15 cellular contexts compared by ENCODE assay signal in genomic region chr5:149488645-149489306, GRCh38.
DNase-seq lines count a peak whose midpoint lies in the region; ATAC-seq lines count a peak whose summit lies in the region.
"Had no signal": no experiment of that assay in that cellular context is flagged by ENCODE, and none has a peak within 500 bp of the region (broad histone marks: within the 10 kb centered on the region; RNA-seq: fewer than 3 reads in every experiment).

No MANE protein-coding gene starts in this region.

- H3K27me3 ChIP-seq in esophagus (ENCODE audit: control insufficient read depth in 1 of 2, insufficient read depth in 2 of 2, low read length in 2 of 2) = no peaks in the 10 kb centered on the region
- no peaks in the 10 kb centered on the region for H3K27me3 ChIP-seq in rectal smooth muscle tissue (ENCODE audit: control insufficient read depth, insufficient read depth, low read length)

- DNase-seq in Daoy (ENCODE audit: low read depth) (peak; percentile 71), NCI-H226 (peak; percentile 64), NCI-H1417 treated with DMSO at 0.1 percent for 48 hours (lab: John Stamatoyannopoulos, UW) (no peak)
- DNase-seq in stimulated activated CD4-positive, alpha-beta T cell treated with anti-CD3 and anti-CD28 coated beads, Interleukin-4, amount 100 ng/mL, for 4 hours = no peak
- DNase-seq: activated CD4-positive, alpha-beta T cell treated with anti-CD3 and anti-CD28 coated beads, Interleukin-2, amount 50 U/mL, for 1 hour; activated naive CD4-positive, alpha-beta T cell treated with anti-CD3 and anti-CD28 coated beads for 36 hours; dermis blood vessel endothelial cell; DMS 273 treated with DMSO at 0.1 percent for 48 hours; hippocampal formation; Kasumi-1; NCI-H2227 treated with DMSO at 0.1 percent for 48 hours; small intestine had no signal

- H3K4me3 ChIP-seq in esophagus (ENCODE audit: low read depth in 1 of 2, low read length in 2 of 2) = no peak overlapping the region
- H3K4me3 ChIP-seq in rectal smooth muscle tissue (ENCODE audit: low read length) = no peak overlapping the region

- H3K4me1 ChIP-seq in esophagus (ENCODE audit: control insufficient read depth in 2 of 2, insufficient read depth in 2 of 2, low read length in 1 of 2) (peaks cover 0 to 7% of the 10 kb centered on the region in 2 donors), rectal smooth muscle tissue (ENCODE audit: control insufficient read depth, insufficient read depth, low read length) (peaks cover 38% of the 10 kb centered on the region)

- H3K27ac ChIP-seq in esophagus (ENCODE audit: low read depth in 2 of 2, low read length in 1 of 2) (peak overlapping the region; percentile 34 to 71), rectal smooth muscle tissue (ENCODE audit: low read depth, low read length) (peak overlapping the region; percentile 95)

- WGBS in esophagus, 2 donors = 61 to 65% methylated on average over 19 of the region's 19 CpGs

- no peak for ATAC-seq in HG03280 (IDR thresholded peaks at IDR 0.05; ENCODE audit: unreplicated experiment)

- H3K9me3 ChIP-seq in esophagus (ENCODE audit: control insufficient read depth in 2 of 2, insufficient read depth in 1 of 2, low read depth in 1 of 2, low read length in 1 of 2) = no peaks in the 10 kb centered on the region

- H3K36me3 ChIP-seq in esophagus (ENCODE audit: control insufficient read depth in 2 of 2, insufficient read depth in 2 of 2, low read length in 1 of 2) = no peaks in the 10 kb centered on the region
- no peaks in the 10 kb centered on the region for H3K36me3 ChIP-seq in rectal smooth muscle tissue (ENCODE audit: control insufficient read depth, insufficient read depth, low read length)

- H3K9ac ChIP-seq in rectal smooth muscle tissue (ENCODE audit: low read length) = no peak overlapping the region

Comparison
In these comparisons a context has a peak if more than half of its experiments do, and no peak if none do; other contexts are left out.
1. DNase-seq: peak in Daoy (single experiment) and NCI-H226 (single experiment); none in stimulated activated CD4-positive, alpha-beta T cell treated with anti-CD3 and anti-CD28 coated beads, Interleukin-4, amount 100 ng/mL, for 4 hours (0 of 2) and NCI-H1417 treated with DMSO at 0.1 percent for 48 hours (single experiment).